ENCODE assay signal across 19 cellular contexts in genomic region chr2:234044157-234044556, GRCh38. TPM values are rescaled to one million over a fixed set of nuclear protein-coding genes. Genes with fewer than 3 reads are reported as not detected.
DNase-seq lines count a peak whose midpoint lies in the region; ATAC-seq, FAIRE-seq and TF ChIP-seq lines count a peak whose summit lies in the region.
"Had no signal": no experiment of that assay in that cellular context is flagged by ENCODE, and none has a peak within 500 bp of the region (broad histone marks: within the 10 kb centered on the region; RNA-seq: fewer than 3 reads in every experiment).

No MANE protein-coding gene starts in this region.

- no peak for TF ChIP-seq POLR2A in endothelial cell of umbilical vein (IDR thresholded peaks at IDR 0.05; ENCODE audit: low read depth, low read length)

- H3K27ac ChIP-seq in Panc1 (ENCODE audit: low read length) (no peak overlapping the region), endothelial cell of umbilical vein (ENCODE audit: insufficient read depth, low read depth, low read length) (no peak overlapping the region)
- H3K27ac ChIP-seq: ascending aorta, left ventricle myocardium inferior, right lobe of liver had no signal

- H3K9ac ChIP-seq in endothelial cell of umbilical vein (replicated peaks; ENCODE audit: extremely low read depth, insufficient read depth, low read length): no peak overlapping the region

- DNase-seq in EL (peak; percentile 82), Panc1 (ENCODE audit: low read depth, low spot score) (peak; percentile 64), endothelial cell of umbilical vein (ENCODE audit: low read depth, low spot score) (peak; percentile 65), retinal pigment epithelial cell (ENCODE audit: low read depth) (peak; percentile 72), GM19240 (ENCODE audit: insufficient read length, low spot score) (no peak), occipital lobe (lab: John Stamatoyannopoulos, UW) (no peak), 8988T (no peak), anterior cingulate cortex (lab: John Stamatoyannopoulos, UW) (no peak)
- DNase-seq: activated CD4-positive, alpha-beta T cell treated with anti-CD3 and anti-CD28 coated beads for 1 hour; CD8-positive, alpha-beta memory T cell; hippocampal formation; left ventricle myocardium inferior; NCI-H510A; OCI-M1; right lobe of liver; stimulated activated CD4-positive, alpha-beta T cell treated with anti-CD3 and anti-CD28 coated beads, Interleukin-4, amount 100 ng/mL, for 4 hours; stimulated activated naive B cell treated with anti-CD40 and anti-IgM and Interleukin-4, amounts not matched to agents 10 μg/mL and 1 μg/mL and 100 μg/mL, for 72 hours had no signal

- no peak overlapping the region for H3K4me2 ChIP-seq in endothelial cell of umbilical vein (ENCODE audit: insufficient read depth, low read length)

- H3K9me3 ChIP-seq in Panc1 (ENCODE audit: control insufficient read depth, insufficient read depth, low read depth, low read length): no peaks in the 10 kb centered on the region
- no peaks in the 10 kb centered on the region for H3K9me3 ChIP-seq in endothelial cell of umbilical vein (replicated peaks; ENCODE audit: control insufficient read depth, insufficient read depth, low read length)
- H3K9me3 ChIP-seq: ascending aorta, left ventricle myocardium inferior, right lobe of liver had no signal

- ATAC-seq in Panc1: peak; percentile 77
- ATAC-seq: stimulated activated naive B cell treated with anti-CD40 and anti-IgM and Interleukin-4, amounts not matched to agents 10 μg/mL and 1 μg/mL and 100 μg/mL, for 72 hours had no signal

- H3K27me3 ChIP-seq in Panc1 (ENCODE audit: control insufficient read depth, insufficient read depth, low read length) (no peaks in the 10 kb centered on the region), endothelial cell of umbilical vein (ENCODE audit: control insufficient read depth in 2 of 2, insufficient read depth in 2 of 2, low read length in 2 of 2) (no peaks in the 10 kb centered on the region)
- H3K27me3 ChIP-seq: ascending aorta, right lobe of liver had no signal

- H3K79me2 ChIP-seq in endothelial cell of umbilical vein (ENCODE audit: control insufficient read depth, insufficient read depth, low read length): no peaks in the 10 kb centered on the region

- dilution Hi-C loops in endothelial cell of umbilical vein (cut with MboI; ENCODE audit: extremely low pct_ligation_motif_present, low sequenced_read_pairs): no loop called here

- H2AFZ ChIP-seq in endothelial cell of umbilical vein (ENCODE audit: low read depth, low read length): no peak overlapping the region

- in situ Hi-C loops in Panc1 (cut with HindIII; ENCODE audit: low pct_unique_long_range_greater_than_20kb, low sequenced_read_pairs): no loop called here

- H3K36me3 ChIP-seq in Panc1 (ENCODE audit: control insufficient read depth, insufficient read depth, low read length): no peaks in the 10 kb centered on the region
- H3K36me3 ChIP-seq in endothelial cell of umbilical vein (ENCODE audit: control insufficient read depth in 2 of 2, extremely low read depth in 1 of 2, insufficient read depth in 2 of 2, low read length in 2 of 2): no peaks in the 10 kb centered on the region
- H3K36me3 ChIP-seq: ascending aorta, left ventricle myocardium inferior, right lobe of liver had no signal

- H3K4me3 ChIP-seq in Panc1 (ENCODE audit: low read depth in 2 of 2, low read length in 2 of 2): no peak overlapping the region
- H3K4me3 ChIP-seq in endothelial cell of umbilical vein (replicated peaks in 1 of 3; ENCODE audit: insufficient read depth in 1 of 3, low read depth in 1 of 3, low read length in 3 of 3): no peak overlapping the region
- H3K4me3 ChIP-seq in retinal pigment epithelial cell (ENCODE audit: low read length): no peak overlapping the region
- H3K4me3 ChIP-seq: ascending aorta, left ventricle myocardium inferior, right lobe of liver had no signal

- BruUV-seq in Panc1 (replicated peaks; lab: Mats Ljungman, UMichigan): no TSS peak
- no TSS peak for BruUV-seq in endothelial cell of umbilical vein (replicated peaks; lab: Mats Ljungman, UMichigan)

- TF ChIP-seq CTCF in Panc1 (IDR thresholded peaks at IDR 0.05) (no peak), endothelial cell of umbilical vein (IDR thresholded peaks at IDR 0.05; ENCODE audit: extremely low read depth in 1 of 2, insufficient read depth in 1 of 2, low read depth in 1 of 2, low read length in 2 of 2) (no peak), retinal pigment epithelial cell (conservative IDR thresholded peaks at IDR 0.05; ENCODE audit: low read depth, low read length) (no peak)

- peak; percentile 80 for FAIRE-seq in endothelial cell of umbilical vein (lab: Jason Lieb, UNC)

- CTCF ChIA-PET in Panc1 (lab: Charles Lee): no interaction called here
- CTCF ChIA-PET in endothelial cell of umbilical vein (lab: Charles Lee): no interaction called here

- POLR2A ChIA-PET in Panc1 (lab: Charles Lee) (no interaction called here), endothelial cell of umbilical vein (lab: Charles Lee) (no interaction called here)

- no peaks in the 10 kb centered on the region for H4K20me1 ChIP-seq in endothelial cell of umbilical vein (replicated peaks; ENCODE audit: control insufficient read depth, extremely low read depth, insufficient read depth, low read length)

- intact Hi-C loops in Panc1 (cut with micrococcal nuclease; ENCODE audit: unreplicated experiment): no loop called here
- intact Hi-C loops in endothelial cell of umbilical vein (cut with micrococcal nuclease): no loop called here

- no peaks in the 10 kb centered on the region for H3K9me1 ChIP-seq in endothelial cell of umbilical vein (replicated peaks; ENCODE audit: control insufficient read depth, extremely low read depth, insufficient read depth, low read length)

- no peaks in the 10 kb centered on the region for H3K4me1 ChIP-seq in Panc1 (ENCODE audit: control insufficient read depth, insufficient read depth, low read length)
- H3K4me1 ChIP-seq in endothelial cell of umbilical vein (ENCODE audit: control insufficient read depth, extremely low read depth, insufficient read depth, low read length): peaks cover 9% of the 10 kb centered on the region
- H3K4me1 ChIP-seq: ascending aorta, left ventricle myocardium inferior, right lobe of liver had no signal

TF ChIP-seq in endothelial cell of umbilical vein, 7 proteins besides CTCF, POLR2A, EP300 and RAD21:
- TF ChIP-seq MAX (IDR thresholded peaks at IDR 0.05; ENCODE audit: insufficient read depth, insufficient read length) (no peak), EZH2 (IDR thresholded peaks at IDR 0.05; ENCODE audit: borderline replicate concordance, low read depth, low read length, severe bottlenecking) (no peak), POLR2AphosphoS5 (IDR thresholded peaks at IDR 0.05; ENCODE audit: insufficient read depth, low read depth, low read length) (no peak), JUN (IDR thresholded peaks at IDR 0.05; ENCODE audit: borderline replicate concordance, insufficient read depth, insufficient read length, low read depth) (peak; percentile 71), MYC (IDR thresholded peaks at IDR 0.05; ENCODE audit: low read depth, low read length) (no peak), GATA2 (IDR thresholded peaks at IDR 0.05; ENCODE audit: insufficient read depth, insufficient read length, low read depth, low read length) (peak; percentile 51), FOS (IDR thresholded peaks at IDR 0.05; ENCODE audit: borderline replicate concordance, insufficient read depth, low read length) (peak; percentile 29)

RNA-seq across cellular contexts. Expression of gene SPP2, which starts 6.3 kb away (rescaled TPM):
- total RNA-seq in Panc1 (2021; ENCODE audit: unreplicated experiment): not detected
- polyA plus RNA-seq in Panc1 (2012; ENCODE audit: insufficient read length): not detected
- total RNA-seq in endothelial cell of umbilical vein: not detected in 2 replicates
- polyA plus RNA-seq in endothelial cell of umbilical vein: not detected in 2 replicates
- not detected in 2 replicates for polyA plus RNA-seq in endothelial cell of umbilical vein (2011; cell fraction: cytosol; rRNA removed)
- polyA plus RNA-seq in endothelial cell of umbilical vein (2011; cell fraction: nucleus; rRNA removed): not detected in 2 replicates
- not detected in 2 replicates for polyA plus RNA-seq in endothelial cell of umbilical vein (2012)
- not detected in 2 replicates for polyA minus RNA-seq in endothelial cell of umbilical vein
- not detected for polyA minus RNA-seq in endothelial cell of umbilical vein (2011; cell fraction: cytosol; rRNA and poly(A)+ RNA removed)
- not detected in 2 replicates for polyA minus RNA-seq in endothelial cell of umbilical vein (2011; cell fraction: nucleus; rRNA and poly(A)+ RNA removed)
- total RNA-seq in occipital lobe: not detected
- total RNA-seq: ascending aorta; CD8-positive, alpha-beta memory T cell; left ventricle myocardium inferior had no signal
- polyA plus RNA-seq: CD8-positive, alpha-beta memory T cell; neural cell had no signal

Comparison
In these comparisons a context has a peak if more than half of its experiments do, and no peak if none do; other contexts are left out.
1. DNase-seq: peak in EL (single experiment), Panc1 (single experiment), endothelial cell of umbilical vein (single experiment) and retinal pigment epithelial cell (single experiment); none in GM19240 (single experiment), occipital lobe (single experiment), 8988T (single experiment) and anterior cingulate cortex (0 of 58).